In genomic region chr6:73747293-73747692, GRCh38 we compare ENCODE assay signal across 10 cellular contexts. TPM values are rescaled to one million over a fixed set of nuclear protein-coding genes. Genes with fewer than 3 reads are reported as not detected.
DNase-seq lines count a peak whose midpoint lies in the region; ATAC-seq, FAIRE-seq and TF ChIP-seq lines count a peak whose summit lies in the region.
"Had no signal": no experiment of that assay in that cellular context is flagged by ENCODE, and none has a peak within 500 bp of the region (broad histone marks: within the 10 kb centered on the region; RNA-seq: fewer than 3 reads in every experiment).

No MANE protein-coding gene starts in this region.

- no peaks in the 10 kb centered on the region for H3K79me2 ChIP-seq in HepG2 (ENCODE audit: insufficient read depth, low read length)

- POLR2A ChIA-PET in HepG2 (lab: Yijun Ruan, JAX): no interaction called here

- DNase-seq in right lobe of liver (no peak), HepG2 (ENCODE audit: low spot score) (no peak), RPMI7951 (ENCODE audit: low read depth) (peak; percentile 24), upper lobe of right lung (no peak), D721Med (ENCODE audit: insufficient read length, low spot score) (no peak), cerebellum (ENCODE audit: low spot score) (no peak)
- DNase-seq in stimulated activated CD4-positive, alpha-beta T cell treated with anti-CD3 and anti-CD28 coated beads, Interleukin-4, amount 100 ng/mL, for 1 hour: no peak

- H3K4me1 ChIP-seq in right lobe of liver (no peaks in the 10 kb centered on the region), HepG2 (ENCODE audit: insufficient read depth, low read length) (no peaks in the 10 kb centered on the region), upper lobe of right lung (no peaks in the 10 kb centered on the region)

- no TSS peak for BruUV-seq in HepG2 (replicated peaks; lab: Mats Ljungman, UMichigan)

- in situ Hi-C loops in HepG2 (cut with HindIII; ENCODE audit: extremely low pct_ligation_motif_present, low pct_unique_long_range_greater_than_20kb): loop anchor here (25.0 kb wide), 1 partner anchor 1465 kb away; the partner anchor contains the start of gene COL12A1

- no peak for TF ChIP-seq EP300 in HepG2 (IDR thresholded peaks at IDR 0.05; ENCODE audit: low read depth in 2 of 2, low read length in 2 of 2)
- TF ChIP-seq EP300 in HepG2 (CRISPR knock-in tag; IDR thresholded peaks at IDR 0.05; ENCODE audit: borderline replicate concordance): no peak

- no peak overlapping the region for H2AFZ ChIP-seq in HepG2 (ENCODE audit: low read length)

- no peak overlapping the region for H3K4me2 ChIP-seq in HepG2 (ENCODE audit: low read depth, low read length)

- H3K9me3 ChIP-seq in right lobe of liver: no peaks in the 10 kb centered on the region
- no peaks in the 10 kb centered on the region for H3K9me3 ChIP-seq in HepG2 (ENCODE audit: low read length)
- no peaks in the 10 kb centered on the region for H3K9me3 ChIP-seq in upper lobe of right lung

- H3K27ac ChIP-seq in right lobe of liver (no peak overlapping the region), HepG2 (ENCODE audit: extremely low read length, insufficient read depth, low read length) (no peak overlapping the region), upper lobe of right lung (no peak overlapping the region)
- H3K27ac ChIP-seq: C4-2B had no signal

- no peaks in the 10 kb centered on the region for H3K36me3 ChIP-seq in right lobe of liver
- no peaks in the 10 kb centered on the region for H3K36me3 ChIP-seq in HepG2 (replicated peaks in 1 of 2; ENCODE audit: control insufficient read depth in 1 of 2, insufficient read depth in 2 of 2, low read length in 2 of 2)
- H3K36me3 ChIP-seq in upper lobe of right lung: no peaks in the 10 kb centered on the region

- CTCF ChIA-PET in HepG2 (lab: Yijun Ruan, JAX; ENCODE audit: low intra/inter-chr PET ratio, low total read pairs): no interaction called here

- intact Hi-C loops in right lobe of liver (cut with DNase I) (no loop called here), HepG2 (cut with micrococcal nuclease; ENCODE audit: unreplicated experiment) (no loop called here), upper lobe of right lung (cut with DNase I) (no loop called here)

- ATAC-seq in right lobe of liver (peak in 3 of 4 donors; percentile 44 to 53 (median 50)), HepG2 (no peak), HG03025 (IDR thresholded peaks at IDR 0.05; ENCODE audit: low FRiP score, unreplicated experiment) (peak; percentile 100), upper lobe of right lung (peak; percentile 71)

- TF ChIP-seq RAD21 in HepG2 (CRISPR knock-in tag; IDR thresholded peaks at IDR 0.05): no peak

- no peaks in the 10 kb centered on the region for H3K27me3 ChIP-seq in right lobe of liver
- H3K27me3 ChIP-seq in HepG2 (ENCODE audit: control insufficient read depth in 1 of 2, insufficient read depth in 2 of 2, low read length in 2 of 2): no peaks in the 10 kb centered on the region
- no peaks in the 10 kb centered on the region for H3K27me3 ChIP-seq in upper lobe of right lung

- H4K20me1 ChIP-seq in HepG2 (ENCODE audit: insufficient read depth, low read length): no peaks in the 10 kb centered on the region

- H3K4me3 ChIP-seq in right lobe of liver: no peak overlapping the region
- H3K4me3 ChIP-seq in HepG2 (replicated peaks in 1 of 3; ENCODE audit: insufficient read depth in 1 of 3, low read depth in 2 of 3, low read length in 3 of 3): no peak overlapping the region
- no peak overlapping the region for H3K4me3 ChIP-seq in upper lobe of right lung

- no peak for TF ChIP-seq POLR2A in right lobe of liver (IDR thresholded peaks at IDR 0.05)
- TF ChIP-seq POLR2A in HepG2 (IDR thresholded peaks at IDR 0.05; ENCODE audit: insufficient read depth in 1 of 2, low read depth in 2 of 2, low read length in 2 of 2): no peak

- WGBS in right lobe of liver (ENCODE audit: insufficient coverage, low coverage, low lambda C conversion rate, missing lambda C conversion rate): 39% methylated on average over 2 of the region's 2 CpGs
- WGBS in HepG2 (ENCODE audit: low lambda C conversion rate): 64% methylated on average over 2 of the region's 2 CpGs

- FAIRE-seq in HepG2 (lab: Jason Lieb, UNC): no peak
- FAIRE-seq in D721Med (lab: Jason Lieb, UNC): no peak
- FAIRE-seq: bronchial epithelial cell had no signal

- H3K9ac ChIP-seq in HepG2 (ENCODE audit: insufficient read depth, low read depth, low read length): no peak overlapping the region

- TF ChIP-seq CTCF in right lobe of liver (IDR thresholded peaks at IDR 0.05) (no peak), HepG2 (CRISPR knock-in tag; IDR thresholded peaks at IDR 0.05) (no peak), upper lobe of right lung (IDR thresholded peaks at IDR 0.05) (no peak), D721Med (IDR thresholded peaks at IDR 0.05; ENCODE audit: insufficient read depth, missing control alignments) (no peak)

TF ChIP-seq in HepG2, 621 proteins besides CTCF, POLR2A, EP300 and RAD21:
- no peak for TF ChIP-seq ZBTB4 (CRISPR knock-in tag; IDR thresholded peaks at IDR 0.05; ENCODE audit: borderline replicate concordance)
- no peak for TF ChIP-seq ZNF124 (CRISPR knock-in tag; IDR thresholded peaks at IDR 0.05)
- no peak for TF ChIP-seq SCMH1 (CRISPR knock-in tag; IDR thresholded peaks at IDR 0.05; ENCODE audit: borderline replicate concordance)
- no peak for TF ChIP-seq SP2 (CRISPR knock-in tag; IDR thresholded peaks at IDR 0.05)

RNA-seq across cellular contexts. Expression of gene CD109, which starts 51.3 kb away (rescaled TPM):
- total RNA-seq in right lobe of liver (1 to 10 TPM in 3 of 6 experiments, under 1 TPM in 3; 0.35 to 8.4 (median 2.8) TPM), HepG2 (2016; rRNA removed; fragmentation: Illumina TruSeq; extraction: Trizol) (0.52 and 0.93 TPM in 2 replicates), upper lobe of right lung (22.1 TPM), cerebellum (3.1 TPM)
- total RNA-seq in HepG2 (2016; cell fraction: cytosol; rRNA removed; fragmentation: Illumina TruSeq; extraction: Trizol; ENCODE audit: low read depth): 0.10 and 0.18 TPM in 2 replicates
- 0.70 and 0.82 TPM in 2 replicates for total RNA-seq in HepG2 (2016; cell fraction: insoluble cytoplasmic fraction; rRNA removed; fragmentation: Illumina TruSeq; extraction: Trizol)
- 0.17 and 0.25 TPM in 2 replicates for total RNA-seq in HepG2 (2016; cell fraction: membrane; rRNA removed; fragmentation: Illumina TruSeq; extraction: Trizol)
- total RNA-seq in HepG2 (2016; cell fraction: nucleus; rRNA removed; fragmentation: Illumina TruSeq; extraction: Trizol): 2.2 and 2.4 TPM in 2 replicates
- 1.7 and 2.1 TPM in 2 replicates for polyA plus RNA-seq in HepG2 (2011; rRNA removed)
- polyA plus RNA-seq in HepG2 (2011; cell fraction: cytosol; rRNA removed): 0.98 and 1.5 TPM in 2 replicates
- 0.93 and 1.00 TPM in 2 replicates for polyA plus RNA-seq in HepG2 (2011; cell fraction: nucleus; rRNA removed)
- polyA plus RNA-seq in HepG2 (2012): 1.0 and 1.1 TPM in 2 replicates
- polyA plus RNA-seq in HepG2 (2016; cell fraction: cytosol; fragmentation: Illumina TruSeq; extraction: Trizol; ENCODE audit: low read depth): 0.01 and 0.02 TPM in 2 replicates
- polyA plus RNA-seq in HepG2 (2016; cell fraction: insoluble cytoplasmic fraction; fragmentation: Illumina TruSeq; extraction: Trizol; ENCODE audit: low read depth): 0.32 and 0.53 TPM in 2 replicates
- polyA plus RNA-seq in HepG2 (2016; cell fraction: membrane; fragmentation: Illumina TruSeq; extraction: Trizol; ENCODE audit: low read depth): 0.07 and 0.09 TPM in 2 replicates
- 1.1 and 1.2 TPM in 2 replicates for polyA plus RNA-seq in HepG2 (2016; cell fraction: nucleus; fragmentation: Illumina TruSeq; extraction: Trizol; ENCODE audit: insufficient read depth, low read depth)
- 1.7 and 14.6 TPM in 2 replicates for polyA minus RNA-seq in HepG2 (2011; rRNA and poly(A)+ RNA removed; ENCODE audit: low replicate concordance)
- polyA minus RNA-seq in HepG2 (2011; cell fraction: cytosol; rRNA and poly(A)+ RNA removed): 2.8 and 4.2 TPM in 2 replicates
- 4.1 and 4.4 TPM in 2 replicates for polyA minus RNA-seq in HepG2 (2011; cell fraction: nucleus; rRNA and poly(A)+ RNA removed)
- 67.4 and 75.9 TPM in 2 replicates for total RNA-seq in RPMI7951 (2014; rRNA removed; shearing (Covaris generic))
